In genomic region chr7:99036531-99037175, GRCh38 we compare ENCODE assay signal across 8 cellular contexts.
A peak's percentile ranks its signal among the peaks of the same experiment; 100 is the strongest.
DNase-seq lines count a peak whose midpoint lies in the region; ATAC-seq lines count a peak whose summit lies in the region.

No MANE protein-coding gene starts in this region.

- no peak for ATAC-seq in HG03571 (IDR thresholded peaks at IDR 0.05; ENCODE audit: unreplicated experiment)
- no peak for ATAC-seq in GM19397 (IDR thresholded peaks at IDR 0.05; ENCODE audit: unreplicated experiment)

- H3K27me3 ChIP-seq in H7 (ENCODE audit: control insufficient read depth, insufficient read depth, low read length): no peaks in the 10 kb centered on the region

- in situ Hi-C loops in ACHN (cut with HindIII; ENCODE audit: low pct_ligation_motif_present, low pct_unique_long_range_greater_than_20kb, low sequenced_read_pairs): no loop called here

- DNase-seq in ACHN: peak; percentile 88
- peak; percentile 88 for DNase-seq in H7
- DNase-seq in anterior cingulate cortex (lab: John Stamatoyannopoulos, UW): peak in 54 of 58 donors; percentile 14 to 87 (median 59)
- peak; percentile 77 for DNase-seq in iPS-NIHi7 (ENCODE audit: extremely low spot score)
- no peak for DNase-seq in T-helper 2 cell
- no peak for DNase-seq in activated T-cell treated with anti-CD3 and anti-CD28 coated beads, Interleukin-2, amount 50 U/mL, for 1 hour

- H3K4me3 ChIP-seq in H7 (ENCODE audit: insufficient read depth, low read depth, low read length): no peak overlapping the region

- peaks cover 34% of the 10 kb centered on the region for H3K36me3 ChIP-seq in H7 (replicated peaks; ENCODE audit: control insufficient read depth, insufficient read depth, low read length)

Comparison
In these comparisons a context has a peak if more than half of its experiments do, and no peak if none do; other contexts are left out.
1. DNase-seq: peak in ACHN (single experiment), H7 (single experiment), anterior cingulate cortex (54 of 58) and iPS-NIHi7 (single experiment); none in T-helper 2 cell (0 of 5) and activated T-cell treated with anti-CD3 and anti-CD28 coated beads, Interleukin-2, amount 50 U/mL, for 1 hour (single experiment).